2 cellular contexts compared by ENCODE assay signal in the genomic region with DNA sequence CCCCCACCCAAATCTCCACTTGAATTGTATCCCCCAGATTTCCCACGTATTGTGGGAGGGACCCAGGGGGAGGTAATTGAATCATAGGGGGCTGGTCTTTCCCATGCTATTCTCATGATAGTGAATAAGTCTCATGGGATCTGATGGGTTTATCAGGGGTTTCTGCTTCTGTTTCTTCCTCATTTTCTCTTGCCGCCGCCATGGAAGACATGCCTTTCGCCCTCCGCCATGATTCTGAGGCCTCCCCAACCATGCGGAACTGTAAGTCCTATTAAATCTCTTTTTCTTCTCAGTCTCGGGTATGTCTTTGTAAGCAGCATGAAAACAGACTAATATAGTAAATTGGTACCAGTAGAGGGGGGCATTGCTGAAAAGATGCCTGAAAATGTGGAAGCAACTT.
TF ChIP-seq lines count a peak whose summit lies in the region.

No MANE protein-coding gene starts in this region.

TF ChIP-seq in GM12878, 131 proteins besides CTCF, POLR2A, EP300 and RAD21:
- no peak for TF ChIP-seq POLR2AphosphoS2 (IDR thresholded peaks at IDR 0.05; ENCODE audit: low read depth, low read length)
- TF ChIP-seq, protein P1, sequence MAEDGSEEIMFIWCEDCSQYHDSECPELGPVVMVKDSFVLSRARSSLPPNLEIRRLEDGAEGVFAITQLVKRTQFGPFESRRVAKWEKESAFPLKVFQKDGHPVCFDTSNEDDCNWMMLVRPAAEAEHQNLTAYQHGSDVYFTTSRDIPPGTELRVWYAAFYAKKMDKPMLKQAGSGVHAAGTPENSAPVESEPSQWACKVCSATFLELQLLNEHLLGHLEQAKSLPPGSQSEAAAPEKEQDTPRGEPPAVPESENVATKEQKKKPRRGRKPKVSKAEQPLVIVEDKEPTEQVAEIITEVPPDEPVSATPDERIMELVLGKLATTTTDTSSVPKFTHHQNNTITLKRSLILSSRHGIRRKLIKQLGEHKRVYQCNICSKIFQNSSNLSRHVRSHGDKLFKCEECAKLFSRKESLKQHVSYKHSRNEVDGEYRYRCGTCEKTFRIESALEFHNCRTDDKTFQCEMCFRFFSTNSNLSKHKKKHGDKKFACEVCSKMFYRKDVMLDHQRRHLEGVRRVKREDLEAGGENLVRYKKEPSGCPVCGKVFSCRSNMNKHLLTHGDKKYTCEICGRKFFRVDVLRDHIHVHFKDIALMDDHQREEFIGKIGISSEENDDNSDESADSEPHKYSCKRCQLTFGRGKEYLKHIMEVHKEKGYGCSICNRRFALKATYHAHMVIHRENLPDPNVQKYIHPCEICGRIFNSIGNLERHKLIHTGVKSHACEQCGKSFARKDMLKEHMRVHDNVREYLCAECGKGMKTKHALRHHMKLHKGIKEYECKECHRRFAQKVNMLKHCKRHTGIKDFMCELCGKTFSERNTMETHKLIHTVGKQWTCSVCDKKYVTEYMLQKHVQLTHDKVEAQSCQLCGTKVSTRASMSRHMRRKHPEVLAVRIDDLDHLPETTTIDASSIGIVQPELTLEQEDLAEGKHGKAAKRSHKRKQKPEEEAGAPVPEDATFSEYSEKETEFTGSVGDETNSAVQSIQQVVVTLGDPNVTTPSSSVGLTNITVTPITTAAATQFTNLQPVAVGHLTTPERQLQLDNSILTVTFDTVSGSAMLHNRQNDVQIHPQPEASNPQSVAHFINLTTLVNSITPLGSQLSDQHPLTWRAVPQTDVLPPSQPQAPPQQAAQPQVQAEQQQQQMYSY (CRISPR knock-in tag; IDR thresholded peaks at IDR 0.05): no peak
- TF ChIP-seq, protein P2, sequence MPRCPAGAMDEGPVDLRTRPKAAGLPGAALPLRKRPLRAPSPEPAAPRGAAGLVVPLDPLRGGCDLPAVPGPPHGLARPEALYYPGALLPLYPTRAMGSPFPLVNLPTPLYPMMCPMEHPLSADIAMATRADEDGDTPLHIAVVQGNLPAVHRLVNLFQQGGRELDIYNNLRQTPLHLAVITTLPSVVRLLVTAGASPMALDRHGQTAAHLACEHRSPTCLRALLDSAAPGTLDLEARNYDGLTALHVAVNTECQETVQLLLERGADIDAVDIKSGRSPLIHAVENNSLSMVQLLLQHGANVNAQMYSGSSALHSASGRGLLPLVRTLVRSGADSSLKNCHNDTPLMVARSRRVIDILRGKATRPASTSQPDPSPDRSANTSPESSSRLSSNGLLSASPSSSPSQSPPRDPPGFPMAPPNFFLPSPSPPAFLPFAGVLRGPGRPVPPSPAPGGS (IDR thresholded peaks at IDR 0.05; ENCODE audit: borderline replicate concordance, insufficient read depth, low read depth, low read length, poor library complexity, severe bottlenecking): no peak
- peak; percentile 56; the same call in 1 of the 2 replicates for TF ChIP-seq ZBTB33 (IDR thresholded peaks at IDR 0.05)
- TF ChIP-seq MYC (IDR thresholded peaks at IDR 0.05; ENCODE audit: insufficient read depth, insufficient read length, insufficient replicate concordance, low read length, severe bottlenecking): no peak

TF ChIP-seq in H1, 55 proteins besides CTCF, POLR2A, EP300 and RAD21:
- no peak for TF ChIP-seq CTBP2 (IDR thresholded peaks at IDR 0.05; ENCODE audit: borderline replicate concordance, insufficient read depth, insufficient read length, low read length)
- 0 out of 2 replicates have a peak, but pooled peaks have one; percentile 30 for TF ChIP-seq YY1 (IDR thresholded peaks at IDR 0.05; ENCODE audit: low read depth, low read length)
- TF ChIP-seq TBP (IDR thresholded peaks at IDR 0.05; ENCODE audit: low read depth, low read length): no peak
- no peak for TF ChIP-seq TAF7 (optimal IDR thresholded peaks at IDR 0.05; ENCODE audit: borderline replicate concordance, low read depth, low read length)
- no peak for TF ChIP-seq SIX5 (IDR thresholded peaks at IDR 0.05; ENCODE audit: low read depth, low read length)
- no peak for TF ChIP-seq POLR2AphosphoS5 (IDR thresholded peaks at IDR 0.05; ENCODE audit: low read depth, low read length)
- TF ChIP-seq, protein P3, sequence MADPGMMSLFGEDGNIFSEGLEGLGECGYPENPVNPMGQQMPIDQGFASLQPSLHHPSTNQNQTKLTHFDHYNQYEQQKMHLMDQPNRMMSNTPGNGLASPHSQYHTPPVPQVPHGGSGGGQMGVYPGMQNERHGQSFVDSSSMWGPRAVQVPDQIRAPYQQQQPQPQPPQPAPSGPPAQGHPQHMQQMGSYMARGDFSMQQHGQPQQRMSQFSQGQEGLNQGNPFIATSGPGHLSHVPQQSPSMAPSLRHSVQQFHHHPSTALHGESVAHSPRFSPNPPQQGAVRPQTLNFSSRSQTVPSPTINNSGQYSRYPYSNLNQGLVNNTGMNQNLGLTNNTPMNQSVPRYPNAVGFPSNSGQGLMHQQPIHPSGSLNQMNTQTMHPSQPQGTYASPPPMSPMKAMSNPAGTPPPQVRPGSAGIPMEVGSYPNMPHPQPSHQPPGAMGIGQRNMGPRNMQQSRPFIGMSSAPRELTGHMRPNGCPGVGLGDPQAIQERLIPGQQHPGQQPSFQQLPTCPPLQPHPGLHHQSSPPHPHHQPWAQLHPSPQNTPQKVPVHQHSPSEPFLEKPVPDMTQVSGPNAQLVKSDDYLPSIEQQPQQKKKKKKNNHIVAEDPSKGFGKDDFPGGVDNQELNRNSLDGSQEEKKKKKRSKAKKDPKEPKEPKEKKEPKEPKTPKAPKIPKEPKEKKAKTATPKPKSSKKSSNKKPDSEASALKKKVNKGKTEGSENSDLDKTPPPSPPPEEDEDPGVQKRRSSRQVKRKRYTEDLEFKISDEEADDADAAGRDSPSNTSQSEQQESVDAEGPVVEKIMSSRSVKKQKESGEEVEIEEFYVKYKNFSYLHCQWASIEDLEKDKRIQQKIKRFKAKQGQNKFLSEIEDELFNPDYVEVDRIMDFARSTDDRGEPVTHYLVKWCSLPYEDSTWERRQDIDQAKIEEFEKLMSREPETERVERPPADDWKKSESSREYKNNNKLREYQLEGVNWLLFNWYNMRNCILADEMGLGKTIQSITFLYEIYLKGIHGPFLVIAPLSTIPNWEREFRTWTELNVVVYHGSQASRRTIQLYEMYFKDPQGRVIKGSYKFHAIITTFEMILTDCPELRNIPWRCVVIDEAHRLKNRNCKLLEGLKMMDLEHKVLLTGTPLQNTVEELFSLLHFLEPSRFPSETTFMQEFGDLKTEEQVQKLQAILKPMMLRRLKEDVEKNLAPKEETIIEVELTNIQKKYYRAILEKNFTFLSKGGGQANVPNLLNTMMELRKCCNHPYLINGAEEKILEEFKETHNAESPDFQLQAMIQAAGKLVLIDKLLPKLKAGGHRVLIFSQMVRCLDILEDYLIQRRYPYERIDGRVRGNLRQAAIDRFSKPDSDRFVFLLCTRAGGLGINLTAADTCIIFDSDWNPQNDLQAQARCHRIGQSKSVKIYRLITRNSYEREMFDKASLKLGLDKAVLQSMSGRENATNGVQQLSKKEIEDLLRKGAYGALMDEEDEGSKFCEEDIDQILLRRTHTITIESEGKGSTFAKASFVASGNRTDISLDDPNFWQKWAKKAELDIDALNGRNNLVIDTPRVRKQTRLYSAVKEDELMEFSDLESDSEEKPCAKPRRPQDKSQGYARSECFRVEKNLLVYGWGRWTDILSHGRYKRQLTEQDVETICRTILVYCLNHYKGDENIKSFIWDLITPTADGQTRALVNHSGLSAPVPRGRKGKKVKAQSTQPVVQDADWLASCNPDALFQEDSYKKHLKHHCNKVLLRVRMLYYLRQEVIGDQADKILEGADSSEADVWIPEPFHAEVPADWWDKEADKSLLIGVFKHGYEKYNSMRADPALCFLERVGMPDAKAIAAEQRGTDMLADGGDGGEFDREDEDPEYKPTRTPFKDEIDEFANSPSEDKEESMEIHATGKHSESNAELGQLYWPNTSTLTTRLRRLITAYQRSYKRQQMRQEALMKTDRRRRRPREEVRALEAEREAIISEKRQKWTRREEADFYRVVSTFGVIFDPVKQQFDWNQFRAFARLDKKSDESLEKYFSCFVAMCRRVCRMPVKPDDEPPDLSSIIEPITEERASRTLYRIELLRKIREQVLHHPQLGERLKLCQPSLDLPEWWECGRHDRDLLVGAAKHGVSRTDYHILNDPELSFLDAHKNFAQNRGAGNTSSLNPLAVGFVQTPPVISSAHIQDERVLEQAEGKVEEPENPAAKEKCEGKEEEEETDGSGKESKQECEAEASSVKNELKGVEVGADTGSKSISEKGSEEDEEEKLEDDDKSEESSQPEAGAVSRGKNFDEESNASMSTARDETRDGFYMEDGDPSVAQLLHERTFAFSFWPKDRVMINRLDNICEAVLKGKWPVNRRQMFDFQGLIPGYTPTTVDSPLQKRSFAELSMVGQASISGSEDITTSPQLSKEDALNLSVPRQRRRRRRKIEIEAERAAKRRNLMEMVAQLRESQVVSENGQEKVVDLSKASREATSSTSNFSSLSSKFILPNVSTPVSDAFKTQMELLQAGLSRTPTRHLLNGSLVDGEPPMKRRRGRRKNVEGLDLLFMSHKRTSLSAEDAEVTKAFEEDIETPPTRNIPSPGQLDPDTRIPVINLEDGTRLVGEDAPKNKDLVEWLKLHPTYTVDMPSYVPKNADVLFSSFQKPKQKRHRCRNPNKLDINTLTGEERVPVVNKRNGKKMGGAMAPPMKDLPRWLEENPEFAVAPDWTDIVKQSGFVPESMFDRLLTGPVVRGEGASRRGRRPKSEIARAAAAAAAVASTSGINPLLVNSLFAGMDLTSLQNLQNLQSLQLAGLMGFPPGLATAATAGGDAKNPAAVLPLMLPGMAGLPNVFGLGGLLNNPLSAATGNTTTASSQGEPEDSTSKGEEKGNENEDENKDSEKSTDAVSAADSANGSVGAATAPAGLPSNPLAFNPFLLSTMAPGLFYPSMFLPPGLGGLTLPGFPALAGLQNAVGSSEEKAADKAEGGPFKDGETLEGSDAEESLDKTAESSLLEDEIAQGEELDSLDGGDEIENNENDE (IDR thresholded peaks at IDR 0.05; ENCODE audit: insufficient replicate concordance, low read length): no peak
- TF ChIP-seq CHD2 (IDR thresholded peaks at IDR 0.05; ENCODE audit: low read length): no peak
